Comparison of ENCODE assay signal across 1 cellular context in genomic region chr2:231388725-231389346, GRCh38.
TF ChIP-seq lines count a peak whose summit lies in the region.

No MANE protein-coding gene starts in this region.

TF ChIP-seq in HCT116, 20 proteins besides CTCF, POLR2A, EP300 and RAD21 (continued from another document):
- TF ChIP-seq REST (IDR thresholded peaks at IDR 0.05; ENCODE audit: low read depth), result no peak
TF ChIP-seq in HCT116: peak in this region for 0.
